Comparison of ENCODE assay signal across 1 cellular context in genomic region chr9:5425006-5425628, GRCh38.
A peak's percentile ranks its signal among the peaks of the same experiment; 100 is the strongest.
TF ChIP-seq lines count a peak whose summit lies in the region.

No MANE protein-coding gene starts in this region.

TF ChIP-seq in K562, 482 proteins besides CTCF, POLR2A, EP300 and RAD21:
- TF ChIP-seq DEAF1 (CRISPR knock-in tag; IDR thresholded peaks at IDR 0.05) = peak; percentile 24; the same call in 1 of the 2 replicates
- no peak for TF ChIP-seq TBP (optimal IDR thresholded peaks at IDR 0.05; ENCODE audit: low read depth, low read length)
- no peak for TF ChIP-seq NKRF (IDR thresholded peaks at IDR 0.05; ENCODE audit: borderline replicate concordance)
- TF ChIP-seq RBM25 (IDR thresholded peaks at IDR 0.05; ENCODE audit: low read depth, low read length, severe bottlenecking) = peak; percentile 75
- no peak for TF ChIP-seq USF1 (CRISPR knock-in tag; IDR thresholded peaks at IDR 0.05)
